ENCODE assay signal across 32 cellular contexts in genomic region chr7:141386881-141387280, GRCh38.
"Had no signal": no experiment of that assay in that cellular context is flagged by ENCODE, and none has a peak within 500 bp of the region (broad histone marks: within the 10 kb centered on the region; RNA-seq: fewer than 3 reads in every experiment).

No MANE protein-coding gene starts in this region.

- H3K9me3 ChIP-seq: adrenal gland, Peyer's patch had no signal

- DNase-seq: activated CD4-positive, alpha-beta T cell treated with anti-CD3 and anti-CD28 coated beads, Interleukin-2, amount 10 ng/mL, durations not matched to agents 24 days and 14 days; activated CD4-positive, alpha-beta T cell treated with anti-CD3 and anti-CD28 coated beads, Interleukin-2, amount 50 U/mL, for 4 hours; activated CD8-positive, alpha-beta T cell treated with anti-CD3 and anti-CD28 coated beads for 36 hours; activated gamma-delta T cell treated with Interleukin-2 at 50 U/mL for 16 hours; activated naive CD4-positive, alpha-beta T cell treated with anti-CD3 and anti-CD28 coated beads for 36 hours; activated T-cell treated with anti-CD3 and anti-CD28 coated beads, Interleukin-2, amount 50 U/mL, for 24 hours; adrenal gland; central memory CD4-positive, alpha-beta T cell; Karpas-422; KBM-7; NCI-H1048; NCI-H1105 treated with DMSO at 0.1 percent for 48 hours; NCI-H1436; NCI-H1694; NCI-H1930; NCI-H2081 treated with DMSO at 0.1 percent for 48 hours; NCI-H510A; NCI-H526; NCI-H748 treated with DMSO at 0.1 percent for 48 hours; NK-92 treated with Interleukin-12 subunit alpha and Interleukin-12 subunit beta, amount 100 ng/mL, for 24 hours; PC-3; Peyer's patch; RPMI8226; SIG-M5; SW 1271; T-helper 1 cell; T-helper 2 cell; T-helper 9 cell had no signal

- H3K36me3 Mint-ChIP-seq: activated naive CD4-positive, alpha-beta T cell treated with anti-CD3 and anti-CD28 coated beads, Interleukin-2, amount 50 U/mL, for 72 hours had no signal

- H3K27me3 Mint-ChIP-seq: brain had no signal

- H3K9me3 Mint-ChIP-seq: activated CD4-positive, alpha-beta T cell treated with anti-CD3 and anti-CD28 coated beads, Interleukin-2, amount 10 ng/mL, durations not matched to agents 24 days and 14 days; activated CD8-positive, alpha-beta T cell treated with anti-CD3 and anti-CD28 coated beads for 36 hours; activated naive CD4-positive, alpha-beta T cell treated with anti-CD3 and anti-CD28 coated beads for 36 hours; activated naive CD4-positive, alpha-beta T cell treated with anti-CD3 and anti-CD28 coated beads, Interleukin-2, amount 50 U/mL, for 72 hours; activated T-cell treated with anti-CD3 and anti-CD28 coated beads, Interleukin-2, amount 50 U/mL, for 24 hours; activated T-helper 2 cell treated with anti-CD3 and anti-CD28 coated beads, Interferon-gamma antibody, Interleukin-2, Interleukin-4, amounts not matched to agents 10 μg/mL and 5 μg/mL and 100 μg/mL, durations not matched to agents 14 hours and 24 hours and 36 hours had no signal

- H3K4me3 ChIP-seq: adrenal gland, Peyer's patch had no signal

- H3K4me3 Mint-ChIP-seq: activated CD4-positive, alpha-beta T cell treated with anti-CD3 and anti-CD28 coated beads, Interleukin-2, amount 10 ng/mL, durations not matched to agents 24 days and 14 days; activated CD8-positive, alpha-beta T cell treated with anti-CD3 and anti-CD28 coated beads for 36 hours; activated naive CD4-positive, alpha-beta T cell treated with anti-CD3 and anti-CD28 coated beads for 36 hours; activated T-cell treated with anti-CD3 and anti-CD28 coated beads, Interleukin-2, amount 50 U/mL, for 24 hours; brain had no signal

- H3K27ac Mint-ChIP-seq: activated CD4-positive, alpha-beta T cell treated with anti-CD3 and anti-CD28 coated beads, Interleukin-2, amount 10 ng/mL, durations not matched to agents 24 days and 14 days; activated CD8-positive, alpha-beta T cell treated with anti-CD3 and anti-CD28 coated beads for 36 hours; activated naive CD4-positive, alpha-beta T cell treated with anti-CD3 and anti-CD28 coated beads for 36 hours; activated naive CD4-positive, alpha-beta T cell treated with anti-CD3 and anti-CD28 coated beads, Interleukin-2, amount 50 U/mL, for 72 hours; activated T-cell treated with anti-CD3 and anti-CD28 coated beads, Interleukin-2, amount 50 U/mL, for 24 hours; activated T-helper 2 cell treated with anti-CD3 and anti-CD28 coated beads, Interferon-gamma antibody, Interleukin-2, Interleukin-4, amounts not matched to agents 10 μg/mL and 5 μg/mL and 100 μg/mL, durations not matched to agents 14 hours and 24 hours and 36 hours had no signal

- ATAC-seq: activated CD8-positive, alpha-beta T cell treated with anti-CD3 and anti-CD28 coated beads for 36 hours; activated naive CD4-positive, alpha-beta T cell treated with anti-CD3 and anti-CD28 coated beads, Interleukin-2, amount 50 U/mL, for 72 hours; PC-3; SK-N-SH treated with all-trans-retinoic acid at 6 μM for 48 hours had no signal

- H3K36me3 ChIP-seq: adrenal gland, Peyer's patch had no signal

- H3K4me1 Mint-ChIP-seq: activated CD4-positive, alpha-beta T cell treated with anti-CD3 and anti-CD28 coated beads, Interleukin-2, amount 10 ng/mL, durations not matched to agents 24 days and 14 days had no signal

- H3K27ac ChIP-seq: adrenal gland, Peyer's patch had no signal

- H3K27me3 ChIP-seq: adrenal gland, Peyer's patch had no signal

- H3K4me1 ChIP-seq: adrenal gland, Peyer's patch had no signal
